ENCODE assay signal across 8 cellular contexts in genomic region chr10:17644485-17644964, GRCh38. TPM values are rescaled to one million over a fixed set of nuclear protein-coding genes. Genes with fewer than 3 reads are reported as not detected.
DNase-seq lines count a peak whose midpoint lies in the region; ATAC-seq and TF ChIP-seq lines count a peak whose summit lies in the region.

No MANE protein-coding gene starts in this region.

- peaks cover 54% of the 10 kb centered on the region for H3K4me1 ChIP-seq in DND-41 (ENCODE audit: insufficient read depth, low read length)
- H3K4me1 ChIP-seq in parathyroid adenoma: no peaks in the 10 kb centered on the region

- DNase-seq in DND-41 (peak; percentile 37), WERI-Rb-1 (peak; percentile 53), fibroblast of villous mesenchyme (ENCODE audit: low read depth) (no peak), 8988T (no peak)
- no peak for DNase-seq in NK-92 treated with Interleukin-12 subunit alpha and Interleukin-12 subunit beta, amount 100 ng/mL, for 24 hours (lab: John Stamatoyannopoulos, UW)

- H3K9me3 ChIP-seq in DND-41 (ENCODE audit: insufficient read depth, low read length, severe bottlenecking): no peaks in the 10 kb centered on the region
- H3K9me3 ChIP-seq in WERI-Rb-1 (ENCODE audit: severe bottlenecking): no peaks in the 10 kb centered on the region
- H3K9me3 ChIP-seq in parathyroid adenoma (ENCODE audit: control insufficient read depth, low read length): no peaks in the 10 kb centered on the region

- peak overlapping the region; percentile 99 for H3K27ac ChIP-seq in DND-41 (ENCODE audit: low read length)
- H3K27ac ChIP-seq in WERI-Rb-1: peak overlapping the region; percentile 99
- H3K27ac ChIP-seq in parathyroid adenoma: peak overlapping the region; percentile 100

- H3K36me3 ChIP-seq in DND-41 (ENCODE audit: insufficient read depth, low read length) (no peaks in the 10 kb centered on the region), WERI-Rb-1 (peaks cover 4% of the 10 kb centered on the region; the same call in 1 of the 2 replicates), parathyroid adenoma (ENCODE audit: control insufficient read depth, insufficient read depth, low read length) (no peaks in the 10 kb centered on the region)

- H3K9ac ChIP-seq in DND-41 (ENCODE audit: low read depth, low read length): peak overlapping the region; percentile 80
- peak overlapping the region; percentile 86 for H3K9ac ChIP-seq in parathyroid adenoma

- H3K4me3 ChIP-seq in DND-41 (ENCODE audit: low read depth in 1 of 2, low read length in 2 of 2) (peak overlapping the region; percentile 81 to 84), WERI-Rb-1 (ENCODE audit: low read depth, low read length) (peak overlapping the region; percentile 99), fibroblast of villous mesenchyme (ENCODE audit: low read depth, low read length) (peak overlapping the region; percentile 97), parathyroid adenoma (ENCODE audit: low read depth, low read length) (peak overlapping the region; percentile 85)

- peaks cover 21% of the 10 kb centered on the region; the same call in 1 of the 2 replicates for H4K20me1 ChIP-seq in DND-41 (ENCODE audit: insufficient read depth, low read length)

- H2AFZ ChIP-seq in DND-41 (ENCODE audit: low read depth, low read length) (peak overlapping the region; percentile 89), parathyroid adenoma (peak overlapping the region; percentile 98)

- H3K27me3 ChIP-seq in DND-41 (ENCODE audit: insufficient read depth, low read length, poor library complexity) (no peaks in the 10 kb centered on the region), WERI-Rb-1 (ENCODE audit: insufficient read depth, low read depth, severe bottlenecking) (no peaks in the 10 kb centered on the region), parathyroid adenoma (ENCODE audit: control insufficient read depth, insufficient read depth, low read length) (no peaks in the 10 kb centered on the region)

- H3K4me2 ChIP-seq in DND-41 (ENCODE audit: insufficient read depth, low read length) (peak overlapping the region; percentile 79), parathyroid adenoma (ENCODE audit: low read length) (peak overlapping the region; percentile 94)

- TF ChIP-seq CTCF in DND-41 (IDR thresholded peaks at IDR 0.05; ENCODE audit: borderline replicate concordance, extremely low read depth, low read length, poor library complexity, severe bottlenecking) (no peak), WERI-Rb-1 (IDR thresholded peaks at IDR 0.05; ENCODE audit: low read depth, low read length) (no peak), fibroblast of villous mesenchyme (IDR thresholded peaks at IDR 0.05; ENCODE audit: insufficient read depth, low read depth, low read length) (no peak), parathyroid adenoma (IDR thresholded peaks at IDR 0.05) (no peak)

- H3K79me2 ChIP-seq in DND-41 (ENCODE audit: insufficient read depth, low read length) (peaks cover 75% of the 10 kb centered on the region), parathyroid adenoma (peaks cover 40% of the 10 kb centered on the region)

- peak; percentile 52 for ATAC-seq in DND-41 (ENCODE audit: insufficient read depth, low read depth)
- peak; percentile 27 for ATAC-seq in GM21367 (IDR thresholded peaks at IDR 0.05; ENCODE audit: unreplicated experiment)
- ATAC-seq in HG03565 (IDR thresholded peaks at IDR 0.05; ENCODE audit: unreplicated experiment): peak; percentile 13

RNA-seq across cellular contexts. Expression of gene STAM, which starts 0.6 kb away (rescaled TPM):
- 38.0 and 46.6 TPM in 2 replicates for total RNA-seq in fibroblast of villous mesenchyme

RNA-seq across cellular contexts. Expression of gene HACD1, which starts 27.4 kb away (rescaled TPM):
- 43.2 and 102 TPM in 2 replicates for total RNA-seq in fibroblast of villous mesenchyme

Comparison
In these comparisons a context has a peak if more than half of its experiments do, and no peak if none do; other contexts are left out.
1. DNase-seq: peak in DND-41 (single experiment) and WERI-Rb-1 (single experiment); none in fibroblast of villous mesenchyme (single experiment), 8988T (single experiment) and NK-92 treated with Interleukin-12 subunit alpha and Interleukin-12 subunit beta, amount 100 ng/mL, for 24 hours (single experiment).
2. Peak in every context shown above with its lines, with median percentiles within 50 percentile points of each other: ATAC-seq, H3K27ac ChIP-seq and H3K4me3 ChIP-seq.